Comparison of ENCODE assay signal across 9 cellular contexts in genomic region chr15:65028338-65028737, GRCh38. TPM values are rescaled to one million over a fixed set of nuclear protein-coding genes. Genes with fewer than 3 reads are reported as not detected.
DNase-seq lines count a peak whose midpoint lies in the region; ATAC-seq and TF ChIP-seq lines count a peak whose summit lies in the region.
"Had no signal": no experiment of that assay in that cellular context is flagged by ENCODE, and none has a peak within 500 bp of the region (broad histone marks: within the 10 kb centered on the region; RNA-seq: fewer than 3 reads in every experiment).

No MANE protein-coding gene starts in this region.

- TF ChIP-seq CTCF in Peyer's patch (IDR thresholded peaks at IDR 0.05), result no peak
- no peak for TF ChIP-seq CTCF in prostate gland (IDR thresholded peaks at IDR 0.05)

- 46 to 47% methylated on average over 10 of the region's 10 CpGs for WGBS in esophagus, 2 donors
- WGBS in prostate gland, result 44% methylated on average over 10 of the region's 10 CpGs

- H3K9me3 ChIP-seq in Peyer's patch (no peaks in the 10 kb centered on the region), esophagus (ENCODE audit: control insufficient read depth in 2 of 2, insufficient read depth in 1 of 2, low read depth in 1 of 2, low read length in 1 of 2) (no peaks in the 10 kb centered on the region), prostate gland (no peaks in the 10 kb centered on the region)

- peaks cover 0 to 14% (median 5%) of the 10 kb centered on the region in 4 donors for H3K4me1 ChIP-seq in Peyer's patch
- H3K4me1 ChIP-seq in esophagus (ENCODE audit: control insufficient read depth in 2 of 2, insufficient read depth in 2 of 2, low read length in 1 of 2), result peaks cover 0 to 8% of the 10 kb centered on the region in 2 donors
- peaks cover 6% of the 10 kb centered on the region for H3K4me1 ChIP-seq in prostate gland (replicated peaks)

- peaks cover 0 to 35% (median 0%) of the 10 kb centered on the region in 3 donors for H3K36me3 ChIP-seq in Peyer's patch
- no peaks in the 10 kb centered on the region for H3K36me3 ChIP-seq in esophagus (ENCODE audit: control insufficient read depth in 2 of 2, insufficient read depth in 2 of 2, low read length in 1 of 2)
- no peaks in the 10 kb centered on the region for H3K36me3 ChIP-seq in prostate gland

- H3K27ac ChIP-seq in Peyer's patch, result peak overlapping the region in 1 of 4 donors; percentile 82
- no peak overlapping the region for H3K27ac ChIP-seq in esophagus (ENCODE audit: low read depth in 2 of 2, low read length in 1 of 2)
- H3K27ac ChIP-seq in prostate gland, result no peak overlapping the region

- intact Hi-C loops in prostate gland (cut with DNase I), result no loop called here

- TF ChIP-seq POLR2A in Peyer's patch (IDR thresholded peaks at IDR 0.05) (no peak), prostate gland (IDR thresholded peaks at IDR 0.05) (no peak)

- ATAC-seq in HG03159 (IDR thresholded peaks at IDR 0.05; ENCODE audit: unreplicated experiment), result no peak

- H3K27me3 ChIP-seq in Peyer's patch (no peaks in the 10 kb centered on the region), esophagus (ENCODE audit: control insufficient read depth in 1 of 2, insufficient read depth in 2 of 2, low read length in 2 of 2) (no peaks in the 10 kb centered on the region), prostate gland (replicated peaks; ENCODE audit: insufficient read depth) (no peaks in the 10 kb centered on the region)

- H3K4me3 ChIP-seq in GM08714 (ENCODE audit: low read length) (peak overlapping the region; percentile 83), Peyer's patch (peak overlapping the region; percentile 74 to 91 (median 88)), esophagus (ENCODE audit: low read depth in 1 of 2, low read length in 2 of 2) (peak overlapping the region; percentile 14 to 72), prostate gland (peak overlapping the region; percentile 86 to 87)

- DNase-seq in Peyer's patch (no peak), prostate gland (ENCODE audit: low spot score) (no peak), NCI-H1436 treated with DMSO at 0.1 percent for 48 hours (lab: John Stamatoyannopoulos, UW) (no peak), HuH-7.5 (ENCODE audit: low spot score) (no peak), NCI-H1105 (lab: John Stamatoyannopoulos, UW) (no peak)

RNA-seq across cellular contexts. Expression of gene MTFMT, which starts 1.1 kb away (rescaled TPM):
- 10 to 100 TPM; 22.3 to 39.9 (median 36.9) TPM for total RNA-seq in Peyer's patch
- polyA plus RNA-seq in esophagus, result 1 to 10 TPM; 3.1 to 6.9 TPM
- 10 to 100 TPM; 31.0 to 37.9 TPM for total RNA-seq in prostate gland

RNA-seq across cellular contexts. Expression of gene SLC51B, which starts 16.8 kb away (rescaled TPM):
- total RNA-seq in Peyer's patch, result 100 to 1,000 TPM in 3 of 4 donors, 1 to 10 TPM in 1; 4.1 to 374 (median 196) TPM
- polyA plus RNA-seq in esophagus, result under 1 TPM; 0.08 to 0.12 TPM
- under 1 TPM in 1 of 2 donors, not detected in 1; 0.68 TPM for total RNA-seq in prostate gland

RNA-seq across cellular contexts. Expression of gene SPG21, which starts 38.6 kb away (rescaled TPM):
- 10 to 100 TPM; 65.6 to 85.0 (median 70.3) TPM for total RNA-seq in Peyer's patch
- 10 to 100 TPM; 22.9 to 34.3 TPM for polyA plus RNA-seq in esophagus
- total RNA-seq in prostate gland, result 10 to 100 TPM; 95.8 to 98.8 TPM

RNA-seq across cellular contexts. Expression of gene RASL12, which starts 39.5 kb away (rescaled TPM):
- total RNA-seq in Peyer's patch (10 to 100 TPM in 2 of 4 donors, 1 to 10 TPM in 2; 5.1 to 23.1 (median 8.5) TPM), prostate gland (100 to 1,000 TPM in 1 of 2 donors, 10 to 100 TPM in 1; 56.3 to 124 TPM)
- polyA plus RNA-seq in esophagus, result 10 to 100 TPM in 1 of 2 donors, 1 to 10 TPM in 1; 2.6 to 10.9 TPM
- total RNA-seq: renal cortical epithelial cell had no signal

RNA-seq across cellular contexts. Expression of gene KBTBD13, which starts 48.2 kb away (rescaled TPM):
- total RNA-seq in Peyer's patch (under 1 TPM in 1 of 4 donors, not detected in 3; 0.38 TPM), prostate gland (under 1 TPM in 1 of 2 donors, not detected in 1; 0.57 TPM)
- polyA plus RNA-seq in esophagus, result not detected
- total RNA-seq: renal cortical epithelial cell had no signal
